Comparison of ENCODE assay signal across 7 cellular contexts in genomic region chr12:92574046-92574783, GRCh38.
DNase-seq lines count a peak whose midpoint lies in the region; ATAC-seq, FAIRE-seq and TF ChIP-seq lines count a peak whose summit lies in the region.

No MANE protein-coding gene starts in this region.

- H3K9me3 Mint-ChIP-seq in astrocyte (ENCODE audit: unreplicated experiment), result peaks cover 2% of the 10 kb centered on the region

- H2AFZ ChIP-seq in Loucy (ENCODE audit: low read length) (no peak overlapping the region), astrocyte (ENCODE audit: low read depth, low read length) (no peak overlapping the region), neural cell (ENCODE audit: low read depth, low read length) (no peak overlapping the region)

- H3K79me2 ChIP-seq in Loucy (ENCODE audit: insufficient read depth, low read length) (no peaks in the 10 kb centered on the region), astrocyte (ENCODE audit: insufficient read depth, low read length) (no peaks in the 10 kb centered on the region), neural cell (replicated peaks; ENCODE audit: insufficient read depth, low read length) (no peaks in the 10 kb centered on the region)

- no peaks in the 10 kb centered on the region for H4K20me1 ChIP-seq in Loucy (ENCODE audit: insufficient read depth, low read length, poor library complexity, severe bottlenecking)
- no peaks in the 10 kb centered on the region for H4K20me1 ChIP-seq in astrocyte (ENCODE audit: insufficient read depth, low read length)
- H4K20me1 ChIP-seq in neural cell (ENCODE audit: insufficient read depth), result no peaks in the 10 kb centered on the region

- no peak overlapping the region for H3K27ac ChIP-seq in astrocyte (ENCODE audit: low read depth, low read length)
- H3K27ac ChIP-seq in neural cell (ENCODE audit: low read length), result no peak overlapping the region

- H3K27me3 ChIP-seq in Loucy (ENCODE audit: insufficient read depth, low read length, poor library complexity, severe bottlenecking), result no peaks in the 10 kb centered on the region
- no peaks in the 10 kb centered on the region for H3K27me3 ChIP-seq in astrocyte (ENCODE audit: insufficient read depth, low read length)
- H3K27me3 ChIP-seq in neural cell (ENCODE audit: insufficient read depth, low read depth, low read length), result no peaks in the 10 kb centered on the region

- TF ChIP-seq CTCF in Loucy (conservative IDR thresholded peaks at IDR 0.05; ENCODE audit: low read length) (peak; percentile 62), astrocyte (IDR thresholded peaks at IDR 0.05; ENCODE audit: insufficient read depth, low read depth, low read length) (peak; percentile 39), neural cell (IDR thresholded peaks at IDR 0.05; ENCODE audit: poor library complexity, severe bottlenecking) (peak; percentile 25)

- no peak for ATAC-seq in HG03354 (IDR thresholded peaks at IDR 0.05; ENCODE audit: poor library complexity, severe bottlenecking, unreplicated experiment)

- H3K9ac ChIP-seq in Loucy (ENCODE audit: low read depth, low read length, poor library complexity, severe bottlenecking), result no peak overlapping the region
- no peak overlapping the region for H3K9ac ChIP-seq in astrocyte (ENCODE audit: low read length)
- H3K9ac ChIP-seq in neural cell (ENCODE audit: low read length), result no peak overlapping the region

- H3K36me3 Mint-ChIP-seq in astrocyte (ENCODE audit: low read depth, unreplicated experiment), result no peaks in the 10 kb centered on the region

- H3K4me2 ChIP-seq in Loucy (ENCODE audit: low read depth, low read length, poor library complexity, severe bottlenecking), result no peak overlapping the region
- H3K4me2 ChIP-seq in astrocyte (ENCODE audit: low read length), result no peak overlapping the region
- H3K4me2 ChIP-seq in neural cell (ENCODE audit: low read length), result no peak overlapping the region

- H3K4me1 Mint-ChIP-seq in astrocyte (ENCODE audit: low read depth, unreplicated experiment), result peaks cover 7% of the 10 kb centered on the region

- no peak for TF ChIP-seq RAD21 in neural cell (conservative IDR thresholded peaks at IDR 0.05)

- H3F3A ChIP-seq in Loucy (ENCODE audit: low read depth), result no peaks in the 10 kb centered on the region
- no peaks in the 10 kb centered on the region for H3F3A ChIP-seq in neural cell (ENCODE audit: insufficient read depth, low read length, poor library complexity, severe bottlenecking)

- no peak overlapping the region for H3K27ac Mint-ChIP-seq in astrocyte (ENCODE audit: unreplicated experiment)

- FAIRE-seq in astrocyte (lab: Jason Lieb, UNC), result no peak

- H3K4me1 ChIP-seq in Loucy (ENCODE audit: insufficient read depth, low read length, poor library complexity, severe bottlenecking) (no peaks in the 10 kb centered on the region), astrocyte (ENCODE audit: insufficient read depth, low read length) (no peaks in the 10 kb centered on the region)

- no peaks in the 10 kb centered on the region for H3K27me3 Mint-ChIP-seq in astrocyte (ENCODE audit: low read depth, unreplicated experiment)

- DNase-seq in EH (ENCODE audit: low read depth) (peak; percentile 44), astrocyte (ENCODE audit: low read depth) (peak; percentile 22), LoVo (ENCODE audit: low spot score) (no peak), T-helper 1 cell (no peak)

- no peak for TF ChIP-seq EP300 in neural cell (conservative IDR thresholded peaks at IDR 0.05; ENCODE audit: poor library complexity, severe bottlenecking)

- no peak overlapping the region for H3K4me3 ChIP-seq in Loucy (ENCODE audit: low read length, poor library complexity, severe bottlenecking)
- H3K4me3 ChIP-seq in astrocyte (ENCODE audit: insufficient read depth, low read depth, low read length), result no peak overlapping the region
- H3K4me3 ChIP-seq in neural cell (ENCODE audit: low read length), result no peak overlapping the region

- H3K9me3 ChIP-seq in Loucy (ENCODE audit: insufficient read depth, low read depth, low read length), result no peaks in the 10 kb centered on the region
- H3K9me3 ChIP-seq in astrocyte (ENCODE audit: insufficient read depth, low read depth, low read length), result no peaks in the 10 kb centered on the region
- no peaks in the 10 kb centered on the region for H3K9me3 ChIP-seq in neural cell (ENCODE audit: low read length)

- no peak overlapping the region for H3K4me3 Mint-ChIP-seq in astrocyte (ENCODE audit: unreplicated experiment)

- no peaks in the 10 kb centered on the region for H3K36me3 ChIP-seq in Loucy (ENCODE audit: insufficient read depth, low read length)
- no peaks in the 10 kb centered on the region for H3K36me3 ChIP-seq in astrocyte (ENCODE audit: insufficient read depth, low read length)
- no peaks in the 10 kb centered on the region for H3K36me3 ChIP-seq in neural cell (ENCODE audit: insufficient read depth, low read length)

- H3K9me2 ChIP-seq in Loucy (replicated peaks; ENCODE audit: low read depth, low read length), result no peaks in the 10 kb centered on the region
- H3K9me2 ChIP-seq in neural cell (ENCODE audit: insufficient read depth, low read length), result no peaks in the 10 kb centered on the region

TF ChIP-seq in neural cell, 6 proteins besides CTCF, POLR2A, EP300 and RAD21:
- no peak for TF ChIP-seq POLR2AphosphoS5 (IDR thresholded peaks at IDR 0.05)
- peak; percentile 41 for TF ChIP-seq SMC3 (conservative IDR thresholded peaks at IDR 0.05; ENCODE audit: poor library complexity)

Comparison
In these comparisons a context has a peak if more than half of its experiments do, and no peak if none do; other contexts are left out.
1. DNase-seq: peak in EH (single experiment) and astrocyte (single experiment); none in LoVo (single experiment) and T-helper 1 cell (0 of 5).
2. Peak in every context shown above with its lines, with median percentiles within 50 percentile points of each other: CTCF ChIP-seq.